ENCODE assay signal across 10 cellular contexts in the genomic region with DNA sequence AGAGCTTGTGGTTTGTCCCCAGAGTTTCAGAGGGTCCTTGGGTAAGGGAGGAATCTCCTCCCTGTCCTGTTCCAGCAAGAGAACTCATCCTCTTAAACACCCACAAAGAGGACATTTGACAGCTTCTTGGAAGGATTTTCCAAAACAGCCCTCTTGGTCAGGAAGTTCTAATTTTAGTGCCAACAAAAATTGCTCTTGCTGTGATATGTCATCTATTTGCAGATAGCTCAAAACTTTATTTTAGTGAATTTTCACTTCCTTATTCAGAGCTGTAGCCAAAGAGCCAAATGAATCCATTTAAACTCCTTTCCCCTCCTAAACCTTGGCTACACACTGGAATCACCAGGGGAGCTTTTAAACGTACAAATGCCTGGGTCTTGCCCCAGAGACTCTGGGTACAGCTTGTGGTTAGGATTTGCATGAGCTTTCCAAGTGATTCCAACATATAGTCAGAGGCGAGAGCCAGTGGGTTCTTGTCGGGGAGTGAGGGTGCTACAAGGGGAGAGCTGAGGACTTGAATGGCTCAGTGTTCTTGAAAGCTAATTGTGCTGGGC. TPM values are rescaled to one million over a fixed set of nuclear protein-coding genes. Genes with fewer than 3 reads are reported as not detected.
A peak's percentile ranks its signal among the peaks of the same experiment; 100 is the strongest.
DNase-seq lines count a peak whose midpoint lies in the region; ATAC-seq, FAIRE-seq and TF ChIP-seq lines count a peak whose summit lies in the region.
"Had no signal": no experiment of that assay in that cellular context is flagged by ENCODE, and none has a peak within 500 bp of the region (broad histone marks: within the 10 kb centered on the region; RNA-seq: fewer than 3 reads in every experiment).

No MANE protein-coding gene starts in this region.

- no peak for TF ChIP-seq POLR2A in GM12891 (IDR thresholded peaks at IDR 0.05; ENCODE audit: low read depth, low read length)

- intact Hi-C loops in activated naive CD4-positive, alpha-beta T cell treated with anti-CD3 and anti-CD28 coated beads for 36 hours (cut with micrococcal nuclease): loop anchor here (10.0 kb wide), 1 partner anchor 489 kb away; no protein-coding TSS in a partner anchor

- H3K9me3 ChIP-seq in T-helper 17 cell (ENCODE audit: control insufficient read depth, low read length, poor library complexity, severe bottlenecking): no peaks in the 10 kb centered on the region

- peak; percentile 6 for ATAC-seq in HG02610 (IDR thresholded peaks at IDR 0.05; ENCODE audit: unreplicated experiment)
- no peak for ATAC-seq in T-helper 17 cell

- no peak overlapping the region for H3K4me3 Mint-ChIP-seq in T-helper 17 cell
- H3K4me3 Mint-ChIP-seq in activated naive CD4-positive, alpha-beta T cell treated with anti-CD3 and anti-CD28 coated beads for 36 hours: no peak overlapping the region

- no peak overlapping the region for H3K4me3 ChIP-seq in H7 (ENCODE audit: insufficient read depth, low read depth, low read length)

- no peaks in the 10 kb centered on the region for H3K9me3 Mint-ChIP-seq in activated naive CD4-positive, alpha-beta T cell treated with anti-CD3 and anti-CD28 coated beads for 36 hours

- no peaks in the 10 kb centered on the region for H3K36me3 ChIP-seq in H7 (replicated peaks; ENCODE audit: control insufficient read depth, insufficient read depth, low read length)

- peak overlapping the region; percentile 84 for H3K27ac Mint-ChIP-seq in T-helper 17 cell
- H3K27ac Mint-ChIP-seq in activated naive CD4-positive, alpha-beta T cell treated with anti-CD3 and anti-CD28 coated beads for 36 hours: no peak overlapping the region

- H3K27me3 ChIP-seq in H7 (ENCODE audit: control insufficient read depth, insufficient read depth, low read length): no peaks in the 10 kb centered on the region

- H3K36me3 Mint-ChIP-seq in T-helper 17 cell (ENCODE audit: low read depth): peaks cover 4% of the 10 kb centered on the region
- H3K36me3 Mint-ChIP-seq in activated naive CD4-positive, alpha-beta T cell treated with anti-CD3 and anti-CD28 coated beads for 36 hours (ENCODE audit: low read depth): peaks cover 9% of the 10 kb centered on the region

- CTCF ChIA-PET in activated naive CD4-positive, alpha-beta T cell treated with anti-CD3 and anti-CD28 coated beads for 36 hours (lab: Charles Lee): interaction anchor here (0.8 to 8.7 kb wide), 5 partner anchors 11 to 168 kb away, joined by 4 to 93 read pairs (median 7); a partner anchor contains a TSS

- no peaks in the 10 kb centered on the region for H3K27me3 Mint-ChIP-seq in T-helper 17 cell
- H3K27me3 Mint-ChIP-seq in activated naive CD4-positive, alpha-beta T cell treated with anti-CD3 and anti-CD28 coated beads for 36 hours (ENCODE audit: low read depth): no peaks in the 10 kb centered on the region

- no peak for DNase-seq in GM12891 (ENCODE audit: insufficient read length, low spot score)
- no peak for DNase-seq in T-helper 17 cell
- DNase-seq in medulla oblongata (ENCODE audit: extremely low spot score): peak; percentile 19
- no peak for DNase-seq in SW 1271 (lab: John Stamatoyannopoulos, UW)
- no peak for DNase-seq in NCI-H1105 (lab: John Stamatoyannopoulos, UW)
- DNase-seq in H7: no peak
- no peak for DNase-seq in activated naive CD4-positive, alpha-beta T cell treated with anti-CD3 and anti-CD28 coated beads for 36 hours
- DNase-seq: activated CD4-positive, CD25-positive, alpha-beta regulatory T cell; Calu3 had no signal

- FAIRE-seq in GM12891 (lab: Jason Lieb, UNC): no peak

- peaks cover 20% of the 10 kb centered on the region for H3K4me1 Mint-ChIP-seq in T-helper 17 cell
- H3K4me1 Mint-ChIP-seq in activated naive CD4-positive, alpha-beta T cell treated with anti-CD3 and anti-CD28 coated beads for 36 hours (ENCODE audit: low read depth): peaks cover 9% of the 10 kb centered on the region

TF ChIP-seq in GM12891, 5 proteins besides CTCF, POLR2A, EP300 and RAD21:
- TF ChIP-seq SPI1 (IDR thresholded peaks at IDR 0.05; ENCODE audit: low read depth, low read length) (peak; percentile 93), PAX5 (IDR thresholded peaks at IDR 0.05; ENCODE audit: insufficient read depth, low read length, severe bottlenecking) (no peak)
TF ChIP-seq in GM12891: peak in this region for 1.

RNA-seq across cellular contexts. Expression of a gene that starts 11.8 kb away (rescaled TPM):
- 51.8 TPM for polyA plus RNA-seq in GM12891 (2012; ENCODE audit: low read depth, missing spikeins)
- 100 to 1,000 TPM; 177 to 188 TPM for total RNA-seq in T-helper 17 cell
- total RNA-seq in H7 (2014; rRNA removed; shearing (Covaris generic)): 0.24 and 0.70 TPM in 2 replicates
- total RNA-seq in activated naive CD4-positive, alpha-beta T cell treated with anti-CD3 and anti-CD28 coated beads for 36 hours: 100 to 1,000 TPM; 257 to 258 TPM

RNA-seq across cellular contexts. Expression of a gene that starts 25.3 kb away (rescaled TPM):
- 12.4 TPM for polyA plus RNA-seq in GM12891 (2012; ENCODE audit: low read depth, missing spikeins)
- 10 to 100 TPM; 48.5 to 72.5 TPM for total RNA-seq in T-helper 17 cell
- total RNA-seq in H7 (2014; rRNA removed; shearing (Covaris generic)): 5.8 and 9.4 TPM in 2 replicates
- 1 to 10 TPM; 7.0 to 8.6 TPM for total RNA-seq in activated naive CD4-positive, alpha-beta T cell treated with anti-CD3 and anti-CD28 coated beads for 36 hours

Comparison
In these comparisons a context has a peak if more than half of its experiments do, and no peak if none do; other contexts are left out.
1. RNA of a gene that starts 11.8 kb away (total RNA-seq): 257 to 258 TPM in activated naive CD4-positive, alpha-beta T cell treated with anti-CD3 and anti-CD28 coated beads for 36 hours and 177 to 188 TPM in T-helper 17 cell; 0.24 to 0.70 TPM in H7; every median in the first group is over 100 times any median in the second.